1 cellular context compared by ENCODE assay signal in the genomic region with DNA sequence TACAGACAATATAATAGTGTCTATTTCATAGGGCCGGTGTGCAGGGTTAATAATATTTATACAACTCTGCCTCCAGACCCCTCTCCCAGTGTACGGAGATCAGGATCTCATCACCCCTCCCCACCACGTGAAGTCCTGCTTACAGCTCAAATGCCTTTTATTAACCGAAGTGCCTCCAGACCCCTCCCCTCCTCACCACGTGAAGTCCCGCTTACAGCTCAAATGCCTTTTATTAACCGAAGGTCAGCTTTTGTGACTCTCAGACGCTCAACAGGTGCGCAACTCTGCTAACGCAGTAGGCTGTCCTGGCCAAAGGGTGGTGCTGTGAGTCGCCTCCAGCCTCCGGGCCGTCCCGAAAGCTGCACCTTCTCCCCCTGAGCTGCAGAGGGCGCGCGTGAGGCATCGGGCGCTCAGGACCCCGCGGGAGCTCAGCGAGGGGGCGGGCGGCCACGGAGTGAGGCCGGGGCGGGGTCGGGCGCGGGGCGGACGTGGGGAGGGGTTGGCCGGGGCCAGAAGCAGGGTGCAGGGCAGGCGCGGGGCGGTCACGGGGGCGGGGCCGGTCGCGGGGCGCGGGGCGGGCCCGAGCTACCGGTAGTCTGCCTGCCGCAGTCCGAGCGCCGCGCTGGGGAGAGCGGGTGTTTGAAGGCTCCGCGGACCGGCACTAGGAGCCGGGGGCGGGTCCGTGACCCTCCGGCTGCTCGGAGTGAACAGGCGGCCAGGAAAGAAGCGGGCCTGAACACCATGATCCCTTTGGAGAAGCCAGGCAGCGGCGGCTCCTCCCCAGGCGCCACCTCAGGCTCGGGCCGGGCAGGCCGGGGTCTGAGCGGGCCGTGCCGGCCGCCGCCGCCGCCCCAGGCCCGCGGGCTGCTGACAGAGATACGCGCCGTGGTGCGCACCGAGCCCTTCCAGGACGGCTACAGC.
A peak's percentile ranks its signal among the peaks of the same experiment; 100 is the strongest.
TF ChIP-seq lines count a peak whose summit lies in the region.

A gene (plus strand): TSS at position 606 of the 921 bp plus-strand sequence. CDS start 136 bp downstream, at position 742.

TF ChIP-seq in HepG2, 621 proteins besides CTCF, POLR2A, EP300 and RAD21 (continued from another document and continues in another):
- TF ChIP-seq, protein P1, sequence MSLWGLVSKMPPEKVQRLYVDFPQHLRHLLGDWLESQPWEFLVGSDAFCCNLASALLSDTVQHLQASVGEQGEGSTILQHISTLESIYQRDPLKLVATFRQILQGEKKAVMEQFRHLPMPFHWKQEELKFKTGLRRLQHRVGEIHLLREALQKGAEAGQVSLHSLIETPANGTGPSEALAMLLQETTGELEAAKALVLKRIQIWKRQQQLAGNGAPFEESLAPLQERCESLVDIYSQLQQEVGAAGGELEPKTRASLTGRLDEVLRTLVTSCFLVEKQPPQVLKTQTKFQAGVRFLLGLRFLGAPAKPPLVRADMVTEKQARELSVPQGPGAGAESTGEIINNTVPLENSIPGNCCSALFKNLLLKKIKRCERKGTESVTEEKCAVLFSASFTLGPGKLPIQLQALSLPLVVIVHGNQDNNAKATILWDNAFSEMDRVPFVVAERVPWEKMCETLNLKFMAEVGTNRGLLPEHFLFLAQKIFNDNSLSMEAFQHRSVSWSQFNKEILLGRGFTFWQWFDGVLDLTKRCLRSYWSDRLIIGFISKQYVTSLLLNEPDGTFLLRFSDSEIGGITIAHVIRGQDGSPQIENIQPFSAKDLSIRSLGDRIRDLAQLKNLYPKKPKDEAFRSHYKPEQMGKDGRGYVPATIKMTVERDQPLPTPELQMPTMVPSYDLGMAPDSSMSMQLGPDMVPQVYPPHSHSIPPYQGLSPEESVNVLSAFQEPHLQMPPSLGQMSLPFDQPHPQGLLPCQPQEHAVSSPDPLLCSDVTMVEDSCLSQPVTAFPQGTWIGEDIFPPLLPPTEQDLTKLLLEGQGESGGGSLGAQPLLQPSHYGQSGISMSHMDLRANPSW (CRISPR knock-in tag; IDR thresholded peaks at IDR 0.05; ENCODE audit: borderline replicate concordance), result no peak
- TF ChIP-seq, protein P2, sequence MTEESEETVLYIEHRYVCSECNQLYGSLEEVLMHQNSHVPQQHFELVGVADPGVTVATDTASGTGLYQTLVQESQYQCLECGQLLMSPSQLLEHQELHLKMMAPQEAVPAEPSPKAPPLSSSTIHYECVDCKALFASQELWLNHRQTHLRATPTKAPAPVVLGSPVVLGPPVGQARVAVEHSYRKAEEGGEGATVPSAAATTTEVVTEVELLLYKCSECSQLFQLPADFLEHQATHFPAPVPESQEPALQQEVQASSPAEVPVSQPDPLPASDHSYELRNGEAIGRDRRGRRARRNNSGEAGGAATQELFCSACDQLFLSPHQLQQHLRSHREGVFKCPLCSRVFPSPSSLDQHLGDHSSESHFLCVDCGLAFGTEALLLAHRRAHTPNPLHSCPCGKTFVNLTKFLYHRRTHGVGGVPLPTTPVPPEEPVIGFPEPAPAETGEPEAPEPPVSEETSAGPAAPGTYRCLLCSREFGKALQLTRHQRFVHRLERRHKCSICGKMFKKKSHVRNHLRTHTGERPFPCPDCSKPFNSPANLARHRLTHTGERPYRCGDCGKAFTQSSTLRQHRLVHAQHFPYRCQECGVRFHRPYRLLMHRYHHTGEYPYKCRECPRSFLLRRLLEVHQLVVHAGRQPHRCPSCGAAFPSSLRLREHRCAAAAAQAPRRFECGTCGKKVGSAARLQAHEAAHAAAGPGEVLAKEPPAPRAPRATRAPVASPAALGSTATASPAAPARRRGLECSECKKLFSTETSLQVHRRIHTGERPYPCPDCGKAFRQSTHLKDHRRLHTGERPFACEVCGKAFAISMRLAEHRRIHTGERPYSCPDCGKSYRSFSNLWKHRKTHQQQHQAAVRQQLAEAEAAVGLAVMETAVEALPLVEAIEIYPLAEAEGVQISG (CRISPR knock-in tag; IDR thresholded peaks at IDR 0.05), result peak; percentile 81
- peak; percentile 26; the same call in 1 of the 2 replicates for TF ChIP-seq RARA (CRISPR knock-in tag; IDR thresholded peaks at IDR 0.05)
- TF ChIP-seq ZNF746 (CRISPR knock-in tag; IDR thresholded peaks at IDR 0.05), result no peak
- peak; percentile 48; the same call in 1 of the 2 replicates for TF ChIP-seq ZNF607 (CRISPR knock-in tag; IDR thresholded peaks at IDR 0.05; ENCODE audit: borderline replicate concordance)
- TF ChIP-seq ZNF124 (CRISPR knock-in tag; IDR thresholded peaks at IDR 0.05), result peak; percentile 13; the same call in 1 of the 2 replicates
- TF ChIP-seq, protein P3, sequence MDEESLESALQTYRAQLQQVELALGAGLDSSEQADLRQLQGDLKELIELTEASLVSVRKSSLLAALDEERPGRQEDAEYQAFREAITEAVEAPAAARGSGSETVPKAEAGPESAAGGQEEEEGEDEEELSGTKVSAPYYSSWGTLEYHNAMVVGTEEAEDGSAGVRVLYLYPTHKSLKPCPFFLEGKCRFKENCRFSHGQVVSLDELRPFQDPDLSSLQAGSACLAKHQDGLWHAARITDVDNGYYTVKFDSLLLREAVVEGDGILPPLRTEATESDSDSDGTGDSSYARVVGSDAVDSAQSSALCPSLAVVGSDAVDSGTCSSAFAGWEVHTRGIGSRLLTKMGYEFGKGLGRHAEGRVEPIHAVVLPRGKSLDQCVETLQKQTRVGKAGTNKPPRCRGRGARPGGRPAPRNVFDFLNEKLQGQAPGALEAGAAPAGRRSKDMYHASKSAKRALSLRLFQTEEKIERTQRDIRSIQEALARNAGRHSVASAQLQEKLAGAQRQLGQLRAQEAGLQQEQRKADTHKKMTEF (CRISPR knock-in tag; IDR thresholded peaks at IDR 0.05), result peak; percentile 54; the same call in 1 of the 2 replicates
- TF ChIP-seq, protein P4, sequence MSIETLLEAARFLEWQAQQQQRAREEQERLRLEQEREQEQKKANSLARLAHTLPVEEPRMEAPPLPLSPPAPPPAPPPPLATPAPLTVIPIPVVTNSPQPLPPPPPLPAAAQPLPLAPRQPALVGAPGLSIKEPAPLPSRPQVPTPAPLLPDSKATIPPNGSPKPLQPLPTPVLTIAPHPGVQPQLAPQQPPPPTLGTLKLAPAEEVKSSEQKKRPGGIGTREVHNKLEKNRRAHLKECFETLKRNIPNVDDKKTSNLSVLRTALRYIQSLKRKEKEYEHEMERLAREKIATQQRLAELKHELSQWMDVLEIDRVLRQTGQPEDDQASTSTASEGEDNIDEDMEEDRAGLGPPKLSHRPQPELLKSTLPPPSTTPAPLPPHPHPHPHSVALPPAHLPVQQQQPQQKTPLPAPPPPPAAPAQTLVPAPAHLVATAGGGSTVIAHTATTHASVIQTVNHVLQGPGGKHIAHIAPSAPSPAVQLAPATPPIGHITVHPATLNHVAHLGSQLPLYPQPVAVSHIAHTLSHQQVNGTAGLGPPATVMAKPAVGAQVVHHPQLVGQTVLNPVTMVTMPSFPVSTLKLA (IDR thresholded peaks at IDR 0.05), result no peak
- TF ChIP-seq GATAD2A (CRISPR knock-in tag; IDR thresholded peaks at IDR 0.05), result peak; percentile 55
- TF ChIP-seq ZNF337 (CRISPR knock-in tag; IDR thresholded peaks at IDR 0.05; ENCODE audit: borderline replicate concordance, low read depth), result peak; percentile 53; the same call in 1 of the 2 replicates
- peak in 1 of 2 experiments; percentile 63; a peak in 2 of 4 replicates for TF ChIP-seq KLF16 (CRISPR knock-in tag; IDR thresholded peaks at IDR 0.05)
- TF ChIP-seq ZSCAN22 (CRISPR knock-in tag; IDR thresholded peaks at IDR 0.05), result no peak
- no peak for TF ChIP-seq SOX6 (IDR thresholded peaks at IDR 0.05)
- TF ChIP-seq SOX6 (CRISPR knock-in tag; IDR thresholded peaks at IDR 0.05), result peak; percentile 64; the same call in 1 of the 2 replicates
- TF ChIP-seq, protein P5, sequence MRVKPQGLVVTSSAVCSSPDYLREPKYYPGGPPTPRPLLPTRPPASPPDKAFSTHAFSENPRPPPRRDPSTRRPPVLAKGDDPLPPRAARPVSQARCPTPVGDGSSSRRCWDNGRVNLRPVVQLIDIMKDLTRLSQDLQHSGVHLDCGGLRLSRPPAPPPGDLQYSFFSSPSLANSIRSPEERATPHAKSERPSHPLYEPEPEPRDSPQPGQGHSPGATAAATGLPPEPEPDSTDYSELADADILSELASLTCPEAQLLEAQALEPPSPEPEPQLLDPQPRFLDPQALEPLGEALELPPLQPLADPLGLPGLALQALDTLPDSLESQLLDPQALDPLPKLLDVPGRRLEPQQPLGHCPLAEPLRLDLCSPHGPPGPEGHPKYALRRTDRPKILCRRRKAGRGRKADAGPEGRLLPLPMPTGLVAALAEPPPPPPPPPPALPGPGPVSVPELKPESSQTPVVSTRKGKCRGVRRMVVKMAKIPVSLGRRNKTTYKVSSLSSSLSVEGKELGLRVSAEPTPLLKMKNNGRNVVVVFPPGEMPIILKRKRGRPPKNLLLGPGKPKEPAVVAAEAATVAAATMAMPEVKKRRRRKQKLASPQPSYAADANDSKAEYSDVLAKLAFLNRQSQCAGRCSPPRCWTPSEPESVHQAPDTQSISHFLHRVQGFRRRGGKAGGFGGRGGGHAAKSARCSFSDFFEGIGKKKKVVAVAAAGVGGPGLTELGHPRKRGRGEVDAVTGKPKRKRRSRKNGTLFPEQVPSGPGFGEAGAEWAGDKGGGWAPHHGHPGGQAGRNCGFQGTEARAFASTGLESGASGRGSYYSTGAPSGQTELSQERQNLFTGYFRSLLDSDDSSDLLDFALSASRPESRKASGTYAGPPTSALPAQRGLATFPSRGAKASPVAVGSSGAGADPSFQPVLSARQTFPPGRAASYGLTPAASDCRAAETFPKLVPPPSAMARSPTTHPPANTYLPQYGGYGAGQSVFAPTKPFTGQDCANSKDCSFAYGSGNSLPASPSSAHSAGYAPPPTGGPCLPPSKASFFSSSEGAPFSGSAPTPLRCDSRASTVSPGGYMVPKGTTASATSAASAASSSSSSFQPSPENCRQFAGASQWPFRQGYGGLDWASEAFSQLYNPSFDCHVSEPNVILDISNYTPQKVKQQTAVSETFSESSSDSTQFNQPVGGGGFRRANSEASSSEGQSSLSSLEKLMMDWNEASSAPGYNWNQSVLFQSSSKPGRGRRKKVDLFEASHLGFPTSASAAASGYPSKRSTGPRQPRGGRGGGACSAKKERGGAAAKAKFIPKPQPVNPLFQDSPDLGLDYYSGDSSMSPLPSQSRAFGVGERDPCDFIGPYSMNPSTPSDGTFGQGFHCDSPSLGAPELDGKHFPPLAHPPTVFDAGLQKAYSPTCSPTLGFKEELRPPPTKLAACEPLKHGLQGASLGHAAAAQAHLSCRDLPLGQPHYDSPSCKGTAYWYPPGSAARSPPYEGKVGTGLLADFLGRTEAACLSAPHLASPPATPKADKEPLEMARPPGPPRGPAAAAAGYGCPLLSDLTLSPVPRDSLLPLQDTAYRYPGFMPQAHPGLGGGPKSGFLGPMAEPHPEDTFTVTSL (CRISPR knock-in tag; IDR thresholded peaks at IDR 0.05; ENCODE audit: borderline replicate concordance), result no peak
- TF ChIP-seq, protein P6, sequence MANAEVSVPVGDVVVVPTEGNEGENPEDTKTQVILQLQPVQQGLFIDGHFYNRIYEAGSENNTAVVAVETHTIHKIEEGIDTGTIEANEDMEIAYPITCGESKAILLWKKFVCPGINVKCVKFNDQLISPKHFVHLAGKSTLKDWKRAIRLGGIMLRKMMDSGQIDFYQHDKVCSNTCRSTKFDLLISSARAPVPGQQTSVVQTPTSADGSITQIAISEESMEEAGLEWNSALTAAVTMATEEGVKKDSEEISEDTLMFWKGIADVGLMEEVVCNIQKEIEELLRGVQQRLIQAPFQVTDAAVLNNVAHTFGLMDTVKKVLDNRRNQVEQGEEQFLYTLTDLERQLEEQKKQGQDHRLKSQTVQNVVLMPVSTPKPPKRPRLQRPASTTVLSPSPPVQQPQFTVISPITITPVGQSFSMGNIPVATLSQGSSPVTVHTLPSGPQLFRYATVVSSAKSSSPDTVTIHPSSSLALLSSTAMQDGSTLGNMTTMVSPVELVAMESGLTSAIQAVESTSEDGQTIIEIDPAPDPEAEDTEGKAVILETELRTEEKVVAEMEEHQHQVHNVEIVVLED (CRISPR knock-in tag; IDR thresholded peaks at IDR 0.05; ENCODE audit: borderline replicate concordance), result peak; percentile 45; the same call in 1 of the 2 replicates
- no peak for TF ChIP-seq NR2C2 (CRISPR knock-in tag; IDR thresholded peaks at IDR 0.05; ENCODE audit: borderline replicate concordance)
- TF ChIP-seq, protein P7, sequence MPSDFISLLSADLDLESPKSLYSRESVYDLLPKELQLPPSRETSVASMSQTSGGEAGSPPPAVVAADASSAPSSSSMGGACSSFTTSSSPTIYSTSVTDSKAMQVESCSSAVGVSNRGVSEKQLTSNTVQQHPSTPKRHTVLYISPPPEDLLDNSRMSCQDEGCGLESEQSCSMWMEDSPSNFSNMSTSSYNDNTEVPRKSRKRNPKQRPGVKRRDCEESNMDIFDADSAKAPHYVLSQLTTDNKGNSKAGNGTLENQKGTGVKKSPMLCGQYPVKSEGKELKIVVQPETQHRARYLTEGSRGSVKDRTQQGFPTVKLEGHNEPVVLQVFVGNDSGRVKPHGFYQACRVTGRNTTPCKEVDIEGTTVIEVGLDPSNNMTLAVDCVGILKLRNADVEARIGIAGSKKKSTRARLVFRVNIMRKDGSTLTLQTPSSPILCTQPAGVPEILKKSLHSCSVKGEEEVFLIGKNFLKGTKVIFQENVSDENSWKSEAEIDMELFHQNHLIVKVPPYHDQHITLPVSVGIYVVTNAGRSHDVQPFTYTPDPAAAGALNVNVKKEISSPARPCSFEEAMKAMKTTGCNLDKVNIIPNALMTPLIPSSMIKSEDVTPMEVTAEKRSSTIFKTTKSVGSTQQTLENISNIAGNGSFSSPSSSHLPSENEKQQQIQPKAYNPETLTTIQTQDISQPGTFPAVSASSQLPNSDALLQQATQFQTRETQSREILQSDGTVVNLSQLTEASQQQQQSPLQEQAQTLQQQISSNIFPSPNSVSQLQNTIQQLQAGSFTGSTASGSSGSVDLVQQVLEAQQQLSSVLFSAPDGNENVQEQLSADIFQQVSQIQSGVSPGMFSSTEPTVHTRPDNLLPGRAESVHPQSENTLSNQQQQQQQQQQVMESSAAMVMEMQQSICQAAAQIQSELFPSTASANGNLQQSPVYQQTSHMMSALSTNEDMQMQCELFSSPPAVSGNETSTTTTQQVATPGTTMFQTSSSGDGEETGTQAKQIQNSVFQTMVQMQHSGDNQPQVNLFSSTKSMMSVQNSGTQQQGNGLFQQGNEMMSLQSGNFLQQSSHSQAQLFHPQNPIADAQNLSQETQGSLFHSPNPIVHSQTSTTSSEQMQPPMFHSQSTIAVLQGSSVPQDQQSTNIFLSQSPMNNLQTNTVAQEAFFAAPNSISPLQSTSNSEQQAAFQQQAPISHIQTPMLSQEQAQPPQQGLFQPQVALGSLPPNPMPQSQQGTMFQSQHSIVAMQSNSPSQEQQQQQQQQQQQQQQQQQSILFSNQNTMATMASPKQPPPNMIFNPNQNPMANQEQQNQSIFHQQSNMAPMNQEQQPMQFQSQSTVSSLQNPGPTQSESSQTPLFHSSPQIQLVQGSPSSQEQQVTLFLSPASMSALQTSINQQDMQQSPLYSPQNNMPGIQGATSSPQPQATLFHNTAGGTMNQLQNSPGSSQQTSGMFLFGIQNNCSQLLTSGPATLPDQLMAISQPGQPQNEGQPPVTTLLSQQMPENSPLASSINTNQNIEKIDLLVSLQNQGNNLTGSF (CRISPR knock-in tag; IDR thresholded peaks at IDR 0.05), result no peak
- TF ChIP-seq ZNF552 (CRISPR knock-in tag; IDR thresholded peaks at IDR 0.05; ENCODE audit: borderline replicate concordance), result no peak
- peak; percentile 60; the same call in 1 of the 2 replicates for TF ChIP-seq SPEN (CRISPR knock-in tag; IDR thresholded peaks at IDR 0.05; ENCODE audit: low read depth)
- TF ChIP-seq ZNF317 (CRISPR knock-in tag; IDR thresholded peaks at IDR 0.05), result 0 out of 2 replicates have a peak, but pooled peaks have one; percentile 25
- TF ChIP-seq JARID2 (CRISPR knock-in tag; IDR thresholded peaks at IDR 0.05; ENCODE audit: insufficient replicate concordance), result no peak
